Comparison of ENCODE assay signal across 16 cellular contexts in the genomic region with DNA sequence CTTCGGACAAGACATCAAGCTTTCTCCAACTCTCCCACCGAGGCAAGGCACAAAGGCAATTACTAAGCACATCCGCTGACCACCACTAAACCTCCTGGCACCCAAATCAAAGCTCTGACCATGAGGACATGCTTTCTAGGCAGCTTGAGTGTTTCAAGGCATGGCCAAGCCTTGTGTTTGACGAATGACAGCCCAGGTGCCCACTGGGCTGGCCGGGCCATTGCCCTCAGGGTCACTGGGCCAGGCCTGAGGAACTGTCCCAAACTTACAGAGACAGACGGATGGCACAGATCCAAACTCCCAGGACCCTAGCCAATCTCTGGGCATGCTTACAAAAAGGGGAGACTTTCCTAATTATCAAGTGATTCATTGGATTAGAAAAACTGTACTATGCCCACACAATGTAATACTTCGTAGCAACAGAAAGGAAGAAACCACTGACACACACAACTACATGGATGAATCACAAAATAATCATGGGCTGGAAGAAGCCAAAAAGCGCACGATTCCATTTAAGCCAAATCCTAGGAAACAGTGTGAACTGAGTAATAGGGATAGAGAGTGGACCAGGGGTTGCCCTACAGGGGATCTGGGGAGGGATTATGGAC. TPM values are rescaled to one million over a fixed set of nuclear protein-coding genes. Genes with fewer than 3 reads are reported as not detected.
DNase-seq lines count a peak whose midpoint lies in the region; ATAC-seq, FAIRE-seq and TF ChIP-seq lines count a peak whose summit lies in the region.
"Had no signal": no experiment of that assay in that cellular context is flagged by ENCODE, and none has a peak within 500 bp of the region (broad histone marks: within the 10 kb centered on the region; RNA-seq: fewer than 3 reads in every experiment).

No MANE protein-coding gene starts in this region.

- DNase-seq in RCC 7860 (ENCODE audit: low spot score) (peak; percentile 38), dorsolateral prefrontal cortex (no peak), kidney glomerular epithelial cell (lab: John Stamatoyannopoulos, UW) (peak; percentile 3), GM19238 (ENCODE audit: insufficient read length, low spot score) (no peak), HuH-7.5 (ENCODE audit: low spot score) (no peak)
- no peak for DNase-seq in activated CD8-positive, alpha-beta memory T cell treated with anti-CD3 and anti-CD28 coated beads, Interleukin-2, amount 10 ng/mL, durations not matched to agents 7 days and 5 days
- DNase-seq in activated CD8-positive, alpha-beta T cell treated with anti-CD3 and anti-CD28 coated beads for 36 hours, result no peak
- DNase-seq: activated gamma-delta T cell treated with Interleukin-2 at 50 U/mL for 16 hours, small intestine, T-helper 1 cell had no signal

- H3K4me3 ChIP-seq in ACC112 (ENCODE audit: low read depth, low read length) (no peak overlapping the region), dorsolateral prefrontal cortex (no peak overlapping the region)
- H3K4me3 ChIP-seq: cardiac muscle cell had no signal

- H2AFZ ChIP-seq in ACC112 (ENCODE audit: low read length, unreplicated experiment), result no peak overlapping the region

- intact Hi-C loops in dorsolateral prefrontal cortex (cut with DNase I), result no loop called here
- intact Hi-C loops in activated CD8-positive, alpha-beta T cell treated with anti-CD3 and anti-CD28 coated beads for 36 hours (cut with micrococcal nuclease), result no loop called here

- no peaks in the 10 kb centered on the region for H3K36me3 ChIP-seq in ACC112 (ENCODE audit: insufficient read depth, low read length)
- H3K36me3 ChIP-seq: cardiac muscle cell had no signal

- CTCF ChIA-PET in activated CD8-positive, alpha-beta memory T cell treated with anti-CD3 and anti-CD28 coated beads, Interleukin-2, amount 10 ng/mL, durations not matched to agents 7 days and 5 days (lab: Charles Lee), result no interaction called here
- CTCF ChIA-PET in activated CD8-positive, alpha-beta T cell treated with anti-CD3 and anti-CD28 coated beads for 36 hours (lab: Charles Lee), result no interaction called here

- H3K4me1 Mint-ChIP-seq in activated CD8-positive, alpha-beta memory T cell treated with anti-CD3 and anti-CD28 coated beads, Interleukin-2, amount 10 ng/mL, durations not matched to agents 7 days and 5 days, result peaks cover 23% of the 10 kb centered on the region
- H3K4me1 Mint-ChIP-seq in activated CD8-positive, alpha-beta T cell treated with anti-CD3 and anti-CD28 coated beads for 36 hours (ENCODE audit: low read depth), result peaks cover 25% of the 10 kb centered on the region

- no peaks in the 10 kb centered on the region for H3K9me3 Mint-ChIP-seq in activated CD8-positive, alpha-beta memory T cell treated with anti-CD3 and anti-CD28 coated beads, Interleukin-2, amount 10 ng/mL, durations not matched to agents 7 days and 5 days (ENCODE audit: low read depth)
- H3K9me3 Mint-ChIP-seq in activated CD8-positive, alpha-beta T cell treated with anti-CD3 and anti-CD28 coated beads for 36 hours, result no peaks in the 10 kb centered on the region
- H3K9me3 Mint-ChIP-seq: stimulated activated memory B cell treated with anti-CD40 and anti-IgM and Interleukin-4, amounts not matched to agents 10 μg/mL and 1 μg/mL and 100 μg/mL, for 72 hours; WTC11 had no signal

- no peak for TF ChIP-seq CTCF in dorsolateral prefrontal cortex (IDR thresholded peaks at IDR 0.05 in 54 of 56, conservative IDR thresholded peaks at IDR 0.05 in 2 of 56; ENCODE audit: low read depth in 1 of 56, partially characterized antibody in 56 of 56)
- TF ChIP-seq CTCF in activated CD8-positive, alpha-beta T cell treated with anti-CD3 and anti-CD28 coated beads for 36 hours (IDR thresholded peaks at IDR 0.05), result no peak

- ATAC-seq in activated CD8-positive, alpha-beta memory T cell treated with anti-CD3 and anti-CD28 coated beads, Interleukin-2, amount 10 ng/mL, durations not matched to agents 7 days and 5 days, result no peak
- no peak for ATAC-seq in activated CD8-positive, alpha-beta T cell treated with anti-CD3 and anti-CD28 coated beads for 36 hours
- ATAC-seq: stimulated activated memory B cell treated with anti-CD40 and anti-IgM and Interleukin-4, amounts not matched to agents 10 μg/mL and 1 μg/mL and 100 μg/mL, for 72 hours; WTC11 had no signal

- H3K27ac ChIP-seq in ACC112 (ENCODE audit: low read depth, low read length) (peak overlapping the region; percentile 83), dorsolateral prefrontal cortex (peak overlapping the region in 39 of 59 donors; percentile 1 to 89 (median 81))
- H3K27ac ChIP-seq: cardiac muscle cell had no signal

- peaks cover 73% of the 10 kb centered on the region for H3K27me3 Mint-ChIP-seq in activated CD8-positive, alpha-beta memory T cell treated with anti-CD3 and anti-CD28 coated beads, Interleukin-2, amount 10 ng/mL, durations not matched to agents 7 days and 5 days
- peaks cover 21% of the 10 kb centered on the region for H3K27me3 Mint-ChIP-seq in activated CD8-positive, alpha-beta T cell treated with anti-CD3 and anti-CD28 coated beads for 36 hours

- peaks cover 66% of the 10 kb centered on the region for H3K4me1 ChIP-seq in ACC112 (ENCODE audit: control insufficient read depth, insufficient read depth, low read length, unreplicated experiment)

- H3K4me3 Mint-ChIP-seq in activated CD8-positive, alpha-beta memory T cell treated with anti-CD3 and anti-CD28 coated beads, Interleukin-2, amount 10 ng/mL, durations not matched to agents 7 days and 5 days, result no peak overlapping the region
- no peak overlapping the region for H3K4me3 Mint-ChIP-seq in activated CD8-positive, alpha-beta T cell treated with anti-CD3 and anti-CD28 coated beads for 36 hours
- H3K4me3 Mint-ChIP-seq: stimulated activated memory B cell treated with anti-CD40 and anti-IgM and Interleukin-4, amounts not matched to agents 10 μg/mL and 1 μg/mL and 100 μg/mL, for 72 hours; WTC11 had no signal

- H3K36me3 Mint-ChIP-seq in activated CD8-positive, alpha-beta memory T cell treated with anti-CD3 and anti-CD28 coated beads, Interleukin-2, amount 10 ng/mL, durations not matched to agents 7 days and 5 days, result no peaks in the 10 kb centered on the region
- no peaks in the 10 kb centered on the region for H3K36me3 Mint-ChIP-seq in activated CD8-positive, alpha-beta T cell treated with anti-CD3 and anti-CD28 coated beads for 36 hours (ENCODE audit: low read depth)
- H3K36me3 Mint-ChIP-seq: stimulated activated memory B cell treated with anti-CD40 and anti-IgM and Interleukin-4, amounts not matched to agents 10 μg/mL and 1 μg/mL and 100 μg/mL, for 72 hours; WTC11 had no signal

- POLR2A ChIA-PET in activated CD8-positive, alpha-beta T cell treated with anti-CD3 and anti-CD28 coated beads for 36 hours (lab: Charles Lee), result no interaction called here

- FAIRE-seq in RCC 7860 (lab: Jason Lieb, UNC), result no peak
- FAIRE-seq: G401.6, GM12892, small intestine had no signal

- no peak overlapping the region for H3K27ac Mint-ChIP-seq in activated CD8-positive, alpha-beta memory T cell treated with anti-CD3 and anti-CD28 coated beads, Interleukin-2, amount 10 ng/mL, durations not matched to agents 7 days and 5 days
- no peak overlapping the region for H3K27ac Mint-ChIP-seq in activated CD8-positive, alpha-beta T cell treated with anti-CD3 and anti-CD28 coated beads for 36 hours
- H3K27ac Mint-ChIP-seq: stimulated activated memory B cell treated with anti-CD40 and anti-IgM and Interleukin-4, amounts not matched to agents 10 μg/mL and 1 μg/mL and 100 μg/mL, for 72 hours; WTC11 had no signal

- H3K79me2 ChIP-seq in ACC112 (ENCODE audit: control insufficient read depth, insufficient read depth, low read length, unreplicated experiment), result no peaks in the 10 kb centered on the region

- H3K27me3 ChIP-seq in ACC112 (ENCODE audit: insufficient read depth, low read length) (no peaks in the 10 kb centered on the region), dorsolateral prefrontal cortex (no peaks in the 10 kb centered on the region)
- H3K27me3 ChIP-seq: cardiac muscle cell had no signal

RNA-seq across cellular contexts. Expression of a gene that starts 20.2 kb away (rescaled TPM):
- 100 to 1,000 TPM in 78 of 120 experiments, 10 to 100 TPM in 42; 32.4 to 184 (median 107) TPM for total RNA-seq in dorsolateral prefrontal cortex
- total RNA-seq in activated CD8-positive, alpha-beta memory T cell treated with anti-CD3 and anti-CD28 coated beads, Interleukin-2, amount 10 ng/mL, durations not matched to agents 7 days and 5 days, result under 1 TPM; 0.18 to 0.35 TPM
- under 1 TPM; 0.09 to 0.38 TPM for total RNA-seq in activated CD8-positive, alpha-beta T cell treated with anti-CD3 and anti-CD28 coated beads for 36 hours

Comparison
In these comparisons a context has a peak if more than half of its experiments do, and no peak if none do; other contexts are left out.
1. DNase-seq: peak in RCC 7860 (single experiment) and kidney glomerular epithelial cell (single experiment); none in dorsolateral prefrontal cortex (0 of 10), activated CD8-positive, alpha-beta memory T cell treated with anti-CD3 and anti-CD28 coated beads, Interleukin-2, amount 10 ng/mL, durations not matched to agents 7 days and 5 days (single experiment), activated CD8-positive, alpha-beta T cell treated with anti-CD3 and anti-CD28 coated beads for 36 hours (single experiment), GM19238 (single experiment) and HuH-7.5 (single experiment).
2. RNA of a gene that starts 20.2 kb away (total RNA-seq): 32.4 to 184 TPM in dorsolateral prefrontal cortex; 0.09 to 0.38 TPM in activated CD8-positive, alpha-beta T cell treated with anti-CD3 and anti-CD28 coated beads for 36 hours and 0.18 to 0.35 TPM in activated CD8-positive, alpha-beta memory T cell treated with anti-CD3 and anti-CD28 coated beads, Interleukin-2, amount 10 ng/mL, durations not matched to agents 7 days and 5 days; every median in the first group is over 10 times any median in the second.